Comparison of ENCODE assay signal across 18 cellular contexts in genomic region chr7:45133877-45134276, GRCh38. TPM values are rescaled to one million over a fixed set of nuclear protein-coding genes. Genes with fewer than 3 reads are reported as not detected.
DNase-seq lines count a peak whose midpoint lies in the region; ATAC-seq lines count a peak whose summit lies in the region.
"Had no signal": no experiment of that assay in that cellular context is flagged by ENCODE, and none has a peak within 500 bp of the region (broad histone marks: within the 10 kb centered on the region; RNA-seq: fewer than 3 reads in every experiment).

No MANE protein-coding gene starts in this region.

- H3K4me1 Mint-ChIP-seq in activated CD4-positive, alpha-beta T cell treated with anti-CD3 and anti-CD28 coated beads for 36 hours = peaks cover 8% of the 10 kb centered on the region
- peaks cover 9% of the 10 kb centered on the region for H3K4me1 Mint-ChIP-seq in activated T-cell treated with anti-CD3 and anti-CD28 coated beads, Interleukin-2, amount 50 U/mL, for 24 hours (ENCODE audit: low read depth)
- H3K4me1 Mint-ChIP-seq in activated T-cell treated with anti-CD3 and anti-CD28 coated beads, Interleukin-2, amount 50 U/mL, for 4 hours (ENCODE audit: low read depth) = peaks cover 7% of the 10 kb centered on the region
- H3K4me1 Mint-ChIP-seq in stimulated activated effector memory CD8-positive, alpha-beta T cell treated with anti-CD3 and anti-CD28 coated beads, Interleukin-12 subunit alpha, Interleukin-12 subunit beta, amount 100 ng/mL, for 72 hours = peaks cover 11% of the 10 kb centered on the region

- no peak for ATAC-seq in activated CD4-positive, alpha-beta T cell treated with anti-CD3 and anti-CD28 coated beads for 36 hours
- ATAC-seq in activated T-cell treated with anti-CD3 and anti-CD28 coated beads, Interleukin-2, amount 50 U/mL, for 4 hours = no peak
- no peak for ATAC-seq in stimulated activated effector memory CD8-positive, alpha-beta T cell treated with anti-CD3 and anti-CD28 coated beads, Interleukin-12 subunit alpha, Interleukin-12 subunit beta, amount 100 ng/mL, for 72 hours
- ATAC-seq in GM21576 (IDR thresholded peaks at IDR 0.05; ENCODE audit: unreplicated experiment) = no peak
- ATAC-seq: A549; CD8-positive, alpha-beta T cell had no signal

- POLR2A ChIA-PET in activated CD4-positive, alpha-beta T cell treated with anti-CD3 and anti-CD28 coated beads for 36 hours (lab: Charles Lee) = no interaction called here

- intact Hi-C loops in activated CD4-positive, alpha-beta T cell treated with anti-CD3 and anti-CD28 coated beads for 36 hours (cut with DNase I, micrococcal nuclease) = loop anchor here in 1 of 2 experiments (2.0 kb wide), 1 partner anchor 545 kb away; no protein-coding TSS in a partner anchor
- intact Hi-C loops in posterior vena cava (cut with DNase I) = loop anchor here (10.0 kb wide), 3 partner anchors 159 to 279 kb away; partner anchors contain the start of gene MYO1G (in 1 of the 2)

- H3K27ac Mint-ChIP-seq in activated CD4-positive, alpha-beta T cell treated with anti-CD3 and anti-CD28 coated beads for 36 hours = peak overlapping the region; percentile 10
- peak overlapping the region; percentile 30 for H3K27ac Mint-ChIP-seq in activated T-cell treated with anti-CD3 and anti-CD28 coated beads, Interleukin-2, amount 50 U/mL, for 24 hours
- peak overlapping the region; percentile 91 for H3K27ac Mint-ChIP-seq in stimulated activated effector memory CD8-positive, alpha-beta T cell treated with anti-CD3 and anti-CD28 coated beads, Interleukin-12 subunit alpha, Interleukin-12 subunit beta, amount 100 ng/mL, for 72 hours
- H3K27ac Mint-ChIP-seq: B cell; CD4-positive, alpha-beta T cell; CD8-positive, alpha-beta T cell had no signal

- CTCF ChIA-PET in activated CD4-positive, alpha-beta T cell treated with anti-CD3 and anti-CD28 coated beads for 36 hours (lab: Charles Lee) = interaction anchor here (0.5 to 6.4 kb wide), 6 partner anchors 21 to 203 kb away, joined by 3 to 115 read pairs (median 3); partner anchors contain the start of gene TBRG4

- no peaks in the 10 kb centered on the region for H3K36me3 Mint-ChIP-seq in activated CD4-positive, alpha-beta T cell treated with anti-CD3 and anti-CD28 coated beads for 36 hours (ENCODE audit: low read depth)
- H3K36me3 Mint-ChIP-seq in activated T-cell treated with anti-CD3 and anti-CD28 coated beads, Interleukin-2, amount 50 U/mL, for 24 hours (ENCODE audit: low read depth) = no peaks in the 10 kb centered on the region
- no peaks in the 10 kb centered on the region for H3K36me3 Mint-ChIP-seq in activated T-cell treated with anti-CD3 and anti-CD28 coated beads, Interleukin-2, amount 50 U/mL, for 4 hours (ENCODE audit: insufficient read depth)
- no peaks in the 10 kb centered on the region for H3K36me3 Mint-ChIP-seq in stimulated activated effector memory CD8-positive, alpha-beta T cell treated with anti-CD3 and anti-CD28 coated beads, Interleukin-12 subunit alpha, Interleukin-12 subunit beta, amount 100 ng/mL, for 72 hours
- H3K36me3 Mint-ChIP-seq: CD8-positive, alpha-beta T cell had no signal

- H3K27me3 Mint-ChIP-seq in activated CD4-positive, alpha-beta T cell treated with anti-CD3 and anti-CD28 coated beads for 36 hours = no peaks in the 10 kb centered on the region
- no peaks in the 10 kb centered on the region for H3K27me3 Mint-ChIP-seq in activated T-cell treated with anti-CD3 and anti-CD28 coated beads, Interleukin-2, amount 50 U/mL, for 24 hours
- H3K27me3 Mint-ChIP-seq in activated T-cell treated with anti-CD3 and anti-CD28 coated beads, Interleukin-2, amount 50 U/mL, for 4 hours (ENCODE audit: low read depth) = no peaks in the 10 kb centered on the region
- H3K27me3 Mint-ChIP-seq: B cell; CD4-positive, alpha-beta T cell had no signal

- H3K9me3 Mint-ChIP-seq in activated CD4-positive, alpha-beta T cell treated with anti-CD3 and anti-CD28 coated beads for 36 hours (ENCODE audit: low read depth) = no peaks in the 10 kb centered on the region
- no peaks in the 10 kb centered on the region for H3K9me3 Mint-ChIP-seq in activated T-cell treated with anti-CD3 and anti-CD28 coated beads, Interleukin-2, amount 50 U/mL, for 24 hours
- H3K9me3 Mint-ChIP-seq in activated T-cell treated with anti-CD3 and anti-CD28 coated beads, Interleukin-2, amount 50 U/mL, for 4 hours = no peaks in the 10 kb centered on the region
- H3K9me3 Mint-ChIP-seq in stimulated activated effector memory CD8-positive, alpha-beta T cell treated with anti-CD3 and anti-CD28 coated beads, Interleukin-12 subunit alpha, Interleukin-12 subunit beta, amount 100 ng/mL, for 72 hours = no peaks in the 10 kb centered on the region
- H3K9me3 Mint-ChIP-seq: CD4-positive, alpha-beta T cell; CD8-positive, alpha-beta T cell had no signal

- DNase-seq in activated CD4-positive, alpha-beta T cell treated with anti-CD3 and anti-CD28 coated beads for 36 hours = no peak
- DNase-seq in activated CD4-positive, alpha-beta T cell treated with anti-CD3 and anti-CD28 coated beads, Interleukin-2, amount 50 U/mL, for 4 hours = no peak
- DNase-seq in activated T-cell treated with anti-CD3 and anti-CD28 coated beads, Interleukin-2, amount 50 U/mL, for 24 hours = no peak
- no peak for DNase-seq in activated T-cell treated with anti-CD3 and anti-CD28 coated beads, Interleukin-2, amount 50 U/mL, for 4 hours
- DNase-seq in posterior vena cava (ENCODE audit: low spot score) = peak; percentile 57
- DNase-seq in stimulated activated effector memory CD8-positive, alpha-beta T cell treated with anti-CD3 and anti-CD28 coated beads, Interleukin-12 subunit alpha, Interleukin-12 subunit beta, amount 100 ng/mL, for 72 hours (ENCODE audit: low spot score in 2 of 2) = no peak
- no peak for DNase-seq in HPDE6-E6E7 (ENCODE audit: extremely low spot score)
- DNase-seq: AML-193; Caco-2; Calu3; CD4-positive, alpha-beta T cell; CD8-positive, alpha-beta T cell; DMS79 treated with DMSO at 0.1 percent for 48 hours; GF-D8 had no signal

- no peak overlapping the region for H3K4me3 Mint-ChIP-seq in activated CD4-positive, alpha-beta T cell treated with anti-CD3 and anti-CD28 coated beads for 36 hours
- no peak overlapping the region for H3K4me3 Mint-ChIP-seq in activated T-cell treated with anti-CD3 and anti-CD28 coated beads, Interleukin-2, amount 50 U/mL, for 24 hours
- no peak overlapping the region for H3K4me3 Mint-ChIP-seq in activated T-cell treated with anti-CD3 and anti-CD28 coated beads, Interleukin-2, amount 50 U/mL, for 4 hours
- H3K4me3 Mint-ChIP-seq in stimulated activated effector memory CD8-positive, alpha-beta T cell treated with anti-CD3 and anti-CD28 coated beads, Interleukin-12 subunit alpha, Interleukin-12 subunit beta, amount 100 ng/mL, for 72 hours = no peak overlapping the region
- H3K4me3 Mint-ChIP-seq: B cell; CD4-positive, alpha-beta T cell; CD8-positive, alpha-beta T cell had no signal

RNA-seq across cellular contexts. Expression of gene TBRG4, which starts 22.4 kb away (rescaled TPM):
- total RNA-seq in activated CD4-positive, alpha-beta T cell treated with anti-CD3 and anti-CD28 coated beads for 36 hours = 100 to 1,000 TPM; 158 to 163 TPM
- 100 to 1,000 TPM; 206 to 236 (median 233) TPM for total RNA-seq in activated T-cell treated with anti-CD3 and anti-CD28 coated beads, Interleukin-2, amount 50 U/mL, for 4 hours
- total RNA-seq in posterior vena cava = 10 to 100 TPM; 32.5 to 35.1 TPM

RNA-seq across cellular contexts. Expression of gene RAMP3, which starts 23.7 kb away (rescaled TPM):
- total RNA-seq in activated CD4-positive, alpha-beta T cell treated with anti-CD3 and anti-CD28 coated beads for 36 hours = not detected
- not detected for total RNA-seq in activated T-cell treated with anti-CD3 and anti-CD28 coated beads, Interleukin-2, amount 50 U/mL, for 4 hours
- total RNA-seq in posterior vena cava = 10 to 100 TPM; 45.5 to 54.1 TPM
- total RNA-seq: A172; B cell; Caco-2; Calu3; CD4-positive, alpha-beta T cell; CD8-positive, alpha-beta T cell had no signal

RNA-seq across cellular contexts. Expression of gene NACAD, which starts 45.1 kb away (rescaled TPM):
- total RNA-seq in activated CD4-positive, alpha-beta T cell treated with anti-CD3 and anti-CD28 coated beads for 36 hours = under 1 TPM; 0.14 to 0.21 TPM
- total RNA-seq in activated T-cell treated with anti-CD3 and anti-CD28 coated beads, Interleukin-2, amount 50 U/mL, for 4 hours = under 1 TPM; 0.14 to 0.66 (median 0.37) TPM
- total RNA-seq in posterior vena cava = 10 to 100 TPM in 1 of 2 donors, 1 to 10 TPM in 1; 8.5 to 10.4 TPM

Comparison
In these comparisons a context has a peak if more than half of its experiments do, and no peak if none do; other contexts are left out.
1. H3K27ac Mint-ChIP-seq: peak in every context shown above with its lines; median percentile 91 in stimulated activated effector memory CD8-positive, alpha-beta T cell treated with anti-CD3 and anti-CD28 coated beads, Interleukin-12 subunit alpha, Interleukin-12 subunit beta, amount 100 ng/mL, for 72 hours; 30 in activated T-cell treated with anti-CD3 and anti-CD28 coated beads, Interleukin-2, amount 50 U/mL, for 24 hours; 10 in activated CD4-positive, alpha-beta T cell treated with anti-CD3 and anti-CD28 coated beads for 36 hours.
2. RNA of gene TBRG4, which starts 22.4 kb away (total RNA-seq): 206 to 236 TPM in activated T-cell treated with anti-CD3 and anti-CD28 coated beads, Interleukin-2, amount 50 U/mL, for 4 hours and 158 to 163 TPM in activated CD4-positive, alpha-beta T cell treated with anti-CD3 and anti-CD28 coated beads for 36 hours; 32.5 to 35.1 TPM in posterior vena cava; every median in the first group is over 4 times any median in the second.
3. RNA of gene RAMP3, which starts 23.7 kb away (total RNA-seq): 45.5 to 54.1 TPM in posterior vena cava; not detected in activated CD4-positive, alpha-beta T cell treated with anti-CD3 and anti-CD28 coated beads for 36 hours and not detected in activated T-cell treated with anti-CD3 and anti-CD28 coated beads, Interleukin-2, amount 50 U/mL, for 4 hours; every median in the first group is over 10 times any median in the second.
4. RNA of gene NACAD, which starts 45.1 kb away (total RNA-seq): 8.5 to 10.4 TPM in posterior vena cava; 0.14 to 0.66 TPM in activated T-cell treated with anti-CD3 and anti-CD28 coated beads, Interleukin-2, amount 50 U/mL, for 4 hours and 0.14 to 0.21 TPM in activated CD4-positive, alpha-beta T cell treated with anti-CD3 and anti-CD28 coated beads for 36 hours; every median in the first group is over 4 times any median in the second.